In genomic region chr5:170418736-170419135, GRCh38 we compare ENCODE assay signal across 16 cellular contexts. TPM values are rescaled to one million over a fixed set of nuclear protein-coding genes. Genes with fewer than 3 reads are reported as not detected.
"Had no signal": no experiment of that assay in that cellular context is flagged by ENCODE, and none has a peak within 500 bp of the region (broad histone marks: within the 10 kb centered on the region; RNA-seq: fewer than 3 reads in every experiment).

No MANE protein-coding gene starts in this region.

- H3K36me3 Mint-ChIP-seq: natural killer cell, type B pancreatic cell had no signal

- H3K4me1 ChIP-seq: gastrocnemius medialis, thyroid gland had no signal

- H3K4me3 Mint-ChIP-seq: natural killer cell, type B pancreatic cell had no signal

- H3K4me3 ChIP-seq: gastrocnemius medialis, heart right ventricle, spleen, thyroid gland had no signal

- H3K27ac Mint-ChIP-seq: natural killer cell, type B pancreatic cell had no signal

- H3K27ac ChIP-seq: gastrocnemius medialis, heart right ventricle, neutrophil, spleen, thyroid gland had no signal

- H3K36me3 ChIP-seq: gastrocnemius medialis, heart right ventricle, neutrophil, spleen, thyroid gland had no signal

- H3K27me3 ChIP-seq: gastrocnemius medialis, spleen, thyroid gland had no signal

- DNase-seq: effector memory CD4-positive, alpha-beta T cell; gastrocnemius medialis; heart right ventricle; hypothalamus; kidney glomerular epithelial cell; mammary epithelial cell; natural killer cell; posterior cingulate gyrus; spleen; stimulated activated naive CD4-positive, alpha-beta T cell treated with Interleukin-2 at 50 U/mL for 16 hours; thyroid gland had no signal

- H3K9me3 ChIP-seq: gastrocnemius medialis, heart right ventricle, neutrophil, spleen, thyroid gland had no signal

- ATAC-seq: esophagus mucosa, gastrocnemius medialis, heart right ventricle, natural killer cell, sciatic nerve had no signal

- H3K9me3 Mint-ChIP-seq: natural killer cell, type B pancreatic cell had no signal

RNA-seq across cellular contexts. Expression of gene KCNMB1, which starts 29.6 kb away (rescaled TPM):
- total RNA-seq: fibroblast of villous mesenchyme had no signal
- polyA plus RNA-seq: mammary epithelial cell had no signal
